ENCODE assay signal across 18 cellular contexts in genomic region chr6:148999501-148999900, GRCh38.
DNase-seq lines count a peak whose midpoint lies in the region; ATAC-seq, FAIRE-seq and TF ChIP-seq lines count a peak whose summit lies in the region.
"Had no signal": no experiment of that assay in that cellular context is flagged by ENCODE, and none has a peak within 500 bp of the region (broad histone marks: within the 10 kb centered on the region; RNA-seq: fewer than 3 reads in every experiment).

No MANE protein-coding gene starts in this region.

- no peak overlapping the region for H3K9ac ChIP-seq in muscle layer of colon (ENCODE audit: low read length)
- H3K9ac ChIP-seq in HepG2 (ENCODE audit: insufficient read depth, low read depth, low read length): no peak overlapping the region

- no TSS peak for BruUV-seq in HepG2 (replicated peaks; lab: Mats Ljungman, UMichigan)

- FAIRE-seq in HTR-8/SVneo (lab: Jason Lieb, UNC) (no peak), HepG2 (lab: Jason Lieb, UNC) (no peak)
- FAIRE-seq: small intestine had no signal

- TF ChIP-seq CTCF in AG10803 (conservative IDR thresholded peaks at IDR 0.05; ENCODE audit: low read length) (no peak), HepG2 (CRISPR knock-in tag; IDR thresholded peaks at IDR 0.05) (no peak)

- in situ Hi-C loops in HepG2 (cut with HindIII; ENCODE audit: extremely low pct_ligation_motif_present, low pct_unique_long_range_greater_than_20kb): no loop called here

- H3K4me1 ChIP-seq in muscle layer of colon (ENCODE audit: insufficient read depth, low read length) (peaks cover 14% of the 10 kb centered on the region), HepG2 (ENCODE audit: insufficient read depth, low read length) (peaks cover 4% of the 10 kb centered on the region)
- H3K4me1 ChIP-seq: BE2C had no signal

- no peak overlapping the region for H2AFZ ChIP-seq in HepG2 (ENCODE audit: low read length)

- 0% methylated on average over 1 of the region's 1 CpG for WGBS in HepG2 (ENCODE audit: low lambda C conversion rate)

- H3K79me2 ChIP-seq in HepG2 (ENCODE audit: insufficient read depth, low read length): no peaks in the 10 kb centered on the region

- no peaks in the 10 kb centered on the region for H3K9me3 ChIP-seq in muscle layer of colon (ENCODE audit: low read length)
- peaks cover 21% of the 10 kb centered on the region for H3K9me3 ChIP-seq in HepG2 (ENCODE audit: low read length)
- H3K9me3 ChIP-seq: BE2C had no signal

- intact Hi-C loops in HepG2 (cut with micrococcal nuclease; ENCODE audit: unreplicated experiment): no loop called here

- no peak for TF ChIP-seq POLR2A in HepG2 (IDR thresholded peaks at IDR 0.05; ENCODE audit: insufficient read depth in 1 of 2, low read depth in 2 of 2, low read length in 2 of 2)

- peak; percentile 42 for DNase-seq in AG10803 (ENCODE audit: low read depth)
- DNase-seq in RPMI7951 (ENCODE audit: low read depth): peak; percentile 64
- no peak for DNase-seq in epithelial cell of prostate (ENCODE audit: low read depth, low spot score)
- no peak for DNase-seq in HTR-8/SVneo (ENCODE audit: insufficient read length, low spot score)
- DNase-seq in NCI-H69 (lab: John Stamatoyannopoulos, UW): no peak
- DNase-seq in GOT3 (lab: John Stamatoyannopoulos, UW): no peak
- no peak for DNase-seq in HepG2 (ENCODE audit: low spot score)
- DNase-seq: activated CD4-positive, alpha-beta T cell treated with anti-CD3 and anti-CD28 coated beads, Interleukin-2, amount 50 U/mL, for 4 hours; activated naive CD4-positive, alpha-beta T cell treated with anti-CD3 and anti-CD28 coated beads, Interleukin-2, amount 10 ng/mL, durations not matched to agents 7 days and 5 days; BE2C; dorsolateral prefrontal cortex; hippocampal formation; NCI-H2029; NK-92 treated with Interleukin-12 subunit alpha and Interleukin-12 subunit beta, amount 100 ng/mL, for 24 hours; small intestine; T-cell had no signal

- H3K36me3 ChIP-seq in muscle layer of colon (ENCODE audit: insufficient read depth, low read length) (no peaks in the 10 kb centered on the region), HepG2 (replicated peaks in 1 of 2; ENCODE audit: control insufficient read depth in 1 of 2, insufficient read depth in 2 of 2, low read length in 2 of 2) (no peaks in the 10 kb centered on the region)
- H3K36me3 ChIP-seq: BE2C, upper lobe of left lung had no signal

- H3K27ac ChIP-seq in epithelial cell of prostate (peak overlapping the region; percentile 33), muscle layer of colon (ENCODE audit: low read depth, low read length) (peak overlapping the region; percentile 36), HepG2 (ENCODE audit: extremely low read length, insufficient read depth, low read length) (no peak overlapping the region)
- H3K27ac ChIP-seq: upper lobe of left lung had no signal

- no peak overlapping the region for H3K4me2 ChIP-seq in HepG2 (ENCODE audit: low read depth, low read length)

- no peak for ATAC-seq in HepG2

- no peak for TF ChIP-seq EP300 in HepG2 (IDR thresholded peaks at IDR 0.05; ENCODE audit: low read depth in 2 of 2, low read length in 2 of 2)
- no peak for TF ChIP-seq EP300 in HepG2 (CRISPR knock-in tag; IDR thresholded peaks at IDR 0.05; ENCODE audit: borderline replicate concordance)

- H3K27me3 ChIP-seq in muscle layer of colon (ENCODE audit: control insufficient read depth in 1 of 2, insufficient read depth in 2 of 2, low read length in 2 of 2) (no peaks in the 10 kb centered on the region), HepG2 (ENCODE audit: control insufficient read depth in 1 of 2, insufficient read depth in 2 of 2, low read length in 2 of 2) (no peaks in the 10 kb centered on the region; a peak in 1 of 5 replicates)
- H3K27me3 ChIP-seq: dorsolateral prefrontal cortex, upper lobe of left lung had no signal

- H3K4me3 ChIP-seq in AG10803 (ENCODE audit: low read length) (no peak overlapping the region), muscle layer of colon (ENCODE audit: low read depth in 1 of 2, low read length in 2 of 2) (no peak overlapping the region), HepG2 (replicated peaks in 1 of 3; ENCODE audit: insufficient read depth in 1 of 3, low read depth in 2 of 3, low read length in 3 of 3) (no peak overlapping the region)
- H3K4me3 ChIP-seq: dorsolateral prefrontal cortex, upper lobe of left lung had no signal

- POLR2A ChIA-PET in HepG2 (lab: Yijun Ruan, JAX): no interaction called here

- no peak for TF ChIP-seq RAD21 in HepG2 (CRISPR knock-in tag; IDR thresholded peaks at IDR 0.05)

- CTCF ChIA-PET in HepG2 (lab: Yijun Ruan, JAX; ENCODE audit: low intra/inter-chr PET ratio, low total read pairs): no interaction called here

- no peaks in the 10 kb centered on the region for H4K20me1 ChIP-seq in HepG2 (ENCODE audit: insufficient read depth, low read length)

TF ChIP-seq in HepG2, 621 proteins besides CTCF, POLR2A, EP300 and RAD21 (continues in another document):
- TF ChIP-seq ARNT (IDR thresholded peaks at IDR 0.05) (no peak), JARID2 (CRISPR knock-in tag; IDR thresholded peaks at IDR 0.05; ENCODE audit: insufficient replicate concordance) (no peak), ZNF281 (CRISPR knock-in tag; IDR thresholded peaks at IDR 0.05; ENCODE audit: borderline replicate concordance) (no peak), CENPX (CRISPR knock-in tag; IDR thresholded peaks at IDR 0.05) (no peak), EEA1 (CRISPR knock-in tag; IDR thresholded peaks at IDR 0.05; ENCODE audit: borderline replicate concordance) (no peak), ZMYM2 (CRISPR knock-in tag; IDR thresholded peaks at IDR 0.05) (no peak), MYPOP (CRISPR knock-in tag; IDR thresholded peaks at IDR 0.05) (no peak)
- TF ChIP-seq, protein P1, sequence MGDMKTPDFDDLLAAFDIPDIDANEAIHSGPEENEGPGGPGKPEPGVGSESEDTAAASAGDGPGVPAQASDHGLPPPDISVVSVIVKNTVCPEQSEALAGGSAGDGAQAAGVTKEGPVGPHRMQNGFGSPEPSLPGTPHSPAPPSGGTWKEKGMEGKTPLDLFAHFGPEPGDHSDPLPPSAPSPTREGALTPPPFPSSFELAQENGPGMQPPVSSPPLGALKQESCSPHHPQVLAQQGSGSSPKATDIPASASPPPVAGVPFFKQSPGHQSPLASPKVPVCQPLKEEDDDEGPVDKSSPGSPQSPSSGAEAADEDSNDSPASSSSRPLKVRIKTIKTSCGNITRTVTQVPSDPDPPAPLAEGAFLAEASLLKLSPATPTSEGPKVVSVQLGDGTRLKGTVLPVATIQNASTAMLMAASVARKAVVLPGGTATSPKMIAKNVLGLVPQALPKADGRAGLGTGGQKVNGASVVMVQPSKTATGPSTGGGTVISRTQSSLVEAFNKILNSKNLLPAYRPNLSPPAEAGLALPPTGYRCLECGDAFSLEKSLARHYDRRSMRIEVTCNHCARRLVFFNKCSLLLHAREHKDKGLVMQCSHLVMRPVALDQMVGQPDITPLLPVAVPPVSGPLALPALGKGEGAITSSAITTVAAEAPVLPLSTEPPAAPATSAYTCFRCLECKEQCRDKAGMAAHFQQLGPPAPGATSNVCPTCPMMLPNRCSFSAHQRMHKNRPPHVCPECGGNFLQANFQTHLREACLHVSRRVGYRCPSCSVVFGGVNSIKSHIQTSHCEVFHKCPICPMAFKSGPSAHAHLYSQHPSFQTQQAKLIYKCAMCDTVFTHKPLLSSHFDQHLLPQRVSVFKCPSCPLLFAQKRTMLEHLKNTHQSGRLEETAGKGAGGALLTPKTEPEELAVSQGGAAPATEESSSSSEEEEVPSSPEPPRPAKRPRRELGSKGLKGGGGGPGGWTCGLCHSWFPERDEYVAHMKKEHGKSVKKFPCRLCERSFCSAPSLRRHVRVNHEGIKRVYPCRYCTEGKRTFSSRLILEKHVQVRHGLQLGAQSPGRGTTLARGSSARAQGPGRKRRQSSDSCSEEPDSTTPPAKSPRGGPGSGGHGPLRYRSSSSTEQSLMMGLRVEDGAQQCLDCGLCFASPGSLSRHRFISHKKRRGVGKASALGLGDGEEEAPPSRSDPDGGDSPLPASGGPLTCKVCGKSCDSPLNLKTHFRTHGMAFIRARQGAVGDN (CRISPR knock-in tag; IDR thresholded peaks at IDR 0.05): no peak
- TF ChIP-seq, protein P2, sequence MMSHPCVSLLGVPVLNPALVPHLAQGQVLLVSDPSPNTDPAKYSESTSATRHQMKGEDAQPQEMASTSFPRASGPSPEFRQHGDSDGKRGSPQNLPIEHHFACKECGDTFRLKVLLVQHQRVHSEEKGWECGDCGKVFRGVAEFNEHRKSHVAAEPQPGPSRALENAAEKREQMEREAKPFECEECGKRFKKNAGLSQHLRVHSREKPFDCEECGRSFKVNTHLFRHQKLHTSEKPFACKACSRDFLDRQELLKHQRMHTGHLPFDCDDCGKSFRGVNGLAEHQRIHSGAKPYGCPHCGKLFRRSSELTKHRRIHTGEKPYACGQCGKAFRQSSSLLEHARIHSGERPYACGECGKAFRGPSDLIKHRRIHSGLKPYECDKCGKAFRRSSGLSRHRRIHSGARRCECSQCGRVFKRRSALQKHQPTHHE (CRISPR knock-in tag; IDR thresholded peaks at IDR 0.05; ENCODE audit: borderline replicate concordance): no peak

Comparison
In these comparisons a context has a peak if more than half of its experiments do, and no peak if none do; other contexts are left out.
1. DNase-seq: peak in AG10803 (single experiment) and RPMI7951 (single experiment); none in epithelial cell of prostate (single experiment), HTR-8/SVneo (single experiment), NCI-H69 (single experiment), GOT3 (single experiment) and HepG2 (single experiment).